In genomic region chr17:79393358-79394038, GRCh38 we compare ENCODE assay signal across 8 cellular contexts.
DNase-seq lines count a peak whose midpoint lies in the region; ATAC-seq and TF ChIP-seq lines count a peak whose summit lies in the region.

No MANE protein-coding gene starts in this region.

- H3K27me3 ChIP-seq in AG04450 (ENCODE audit: control insufficient read depth, insufficient read depth, low read length) (peaks cover 20% of the 10 kb centered on the region), GM23248 (replicated peaks; ENCODE audit: insufficient read depth) (peaks cover 52% of the 10 kb centered on the region)

- in situ Hi-C loops in GM23248 (cut with MboI) = loop anchor here (10.0 kb wide), 1 partner anchor 299 kb away; no protein-coding TSS in a partner anchor

- no peak overlapping the region for H3K4me2 ChIP-seq in GM23248 (ENCODE audit: unreplicated experiment)

- no peak overlapping the region for H2AFZ ChIP-seq in GM23248

- no peaks in the 10 kb centered on the region for H3K9me2 ChIP-seq in GM23248 (ENCODE audit: insufficient read depth)

- CTCF ChIA-PET in AG04450 (lab: Charles Lee) = interaction anchor here (0.6 to 10.8 kb wide), 14 partner anchors 8 to 372 kb away, joined by 3 to 221 read pairs (median 3); no protein-coding TSS in a partner anchor

- H4K20me1 ChIP-seq in GM23248 (ENCODE audit: insufficient read depth) = no peaks in the 10 kb centered on the region

- 29 to 32% methylated on average over 30 of the region's 30 CpGs for WGBS in GM23248 (ENCODE audit: low coverage in 1 of 2, low lambda C conversion rate in 2 of 2, missing lambda C conversion rate in 2 of 2), 2 experiments

- ATAC-seq in left colon = peak; percentile 87
- ATAC-seq in GM18520 (IDR thresholded peaks at IDR 0.05; ENCODE audit: unreplicated experiment) = no peak

- peak; percentile 6 for DNase-seq in AG04450 (ENCODE audit: low read depth, low spot score)
- DNase-seq in GM23248 = peak; percentile 77
- DNase-seq in NCI-H345 treated with DMSO at 0.1 percent for 48 hours (lab: John Stamatoyannopoulos, UW; ENCODE audit: unreplicated experiment) = peak; percentile 78
- peak; percentile 84 for DNase-seq in activated CD4-positive, alpha-beta T cell treated with anti-CD3 and anti-CD28 coated beads for 48 hours
- DNase-seq in cerebellar nuclear complex (lab: John Stamatoyannopoulos, UW) = peak; percentile 50 to 51
- DNase-seq in left colon = peak; percentile 43 to 85
- DNase-seq in stimulated activated CD4-positive, alpha-beta T cell treated with anti-CD3 and anti-CD28 coated beads, Interleukin-4, amount 100 ng/mL, for 1 hour = peak; percentile 74

- TF ChIP-seq CTCF in AG04450 (IDR thresholded peaks at IDR 0.05; ENCODE audit: low read depth, low read length) = peak; percentile 84

- no peaks in the 10 kb centered on the region for H3K79me2 ChIP-seq in GM23248 (ENCODE audit: insufficient read depth)

- intact Hi-C loops in left colon (cut with DNase I, micrococcal nuclease) = loop anchor here in 1 of 2 donors (5.0 kb wide), 1 partner anchor 306 kb away; no protein-coding TSS in a partner anchor

- no peaks in the 10 kb centered on the region for H3K9me3 ChIP-seq in AG04450 (ENCODE audit: control insufficient read depth, insufficient read depth, low read length)
- no peaks in the 10 kb centered on the region for H3K9me3 ChIP-seq in GM23248 (ENCODE audit: low read depth)

- H3F3A ChIP-seq in GM23248 (ENCODE audit: insufficient read depth) = no peaks in the 10 kb centered on the region

- H3K27ac ChIP-seq in AG04450 (ENCODE audit: low read depth, low read length) (no peak overlapping the region), GM23248 (no peak overlapping the region)

- no peak overlapping the region for H3K4me3 ChIP-seq in AG04450 (ENCODE audit: low read depth, low read length)
- H3K4me3 ChIP-seq in GM23248 = no peak overlapping the region

- no peaks in the 10 kb centered on the region for H3K4me1 ChIP-seq in GM23248 (ENCODE audit: insufficient read depth)

- H3K36me3 ChIP-seq in GM23248 (ENCODE audit: low read depth) = no peaks in the 10 kb centered on the region

- H3K9ac ChIP-seq in GM23248 = no peak overlapping the region

- POLR2A ChIA-PET in AG04450 (lab: Yijun Ruan, JAX) = no interaction called here

Comparison
In these comparisons a context has a peak if more than half of its experiments do, and no peak if none do; other contexts are left out.
1. DNase-seq: peak in every context shown above with its lines; median percentile 84 in activated CD4-positive, alpha-beta T cell treated with anti-CD3 and anti-CD28 coated beads for 48 hours; 78 in NCI-H345 treated with DMSO at 0.1 percent for 48 hours; 77 in GM23248; 74 in stimulated activated CD4-positive, alpha-beta T cell treated with anti-CD3 and anti-CD28 coated beads, Interleukin-4, amount 100 ng/mL, for 1 hour; 64 in left colon; 50 in cerebellar nuclear complex; 6 in AG04450.